In genomic region chr17:4908711-4909496, GRCh38 we compare ENCODE assay signal across 8 cellular contexts. TPM values are rescaled to one million over a fixed set of nuclear protein-coding genes. Genes with fewer than 3 reads are reported as not detected.
DNase-seq lines count a peak whose midpoint lies in the region; ATAC-seq and TF ChIP-seq lines count a peak whose summit lies in the region.

No MANE protein-coding gene starts in this region.

- H3K14ac ChIP-seq in neuronal stem cell (ENCODE audit: low read length) = peak overlapping the region; percentile 57

- no peak for TF ChIP-seq POLR2A in suprapubic skin (IDR thresholded peaks at IDR 0.05)

- H3K9me3 ChIP-seq in neuronal stem cell (replicated peaks in 1 of 2; ENCODE audit: control insufficient read depth in 2 of 2, insufficient read depth in 1 of 2, low read depth in 1 of 2, low read length in 2 of 2) = no peaks in the 10 kb centered on the region
- H3K9me3 ChIP-seq in suprapubic skin = no peaks in the 10 kb centered on the region

- H3K4me2 ChIP-seq in neuronal stem cell (ENCODE audit: insufficient read depth, low read length, poor library complexity, severe bottlenecking) = no peak overlapping the region

- no peaks in the 10 kb centered on the region for H3K36me3 ChIP-seq in GM06990 (ENCODE audit: control insufficient read depth, insufficient read depth, low read length)
- no peaks in the 10 kb centered on the region for H3K36me3 ChIP-seq in neuronal stem cell (replicated peaks in 1 of 2; ENCODE audit: control insufficient read depth in 2 of 2, insufficient read depth in 2 of 2, low read length in 2 of 2)
- H3K36me3 ChIP-seq in suprapubic skin = no peaks in the 10 kb centered on the region

- TF ChIP-seq EP300 in suprapubic skin (IDR thresholded peaks at IDR 0.05) = no peak

- H2BK12ac ChIP-seq in neuronal stem cell (ENCODE audit: low read length) = no peak overlapping the region

- H2AFZ ChIP-seq in neuronal stem cell (ENCODE audit: low read length) = peak overlapping the region; percentile 95

- peak; percentile 83 for ATAC-seq in foreskin keratinocyte
- ATAC-seq in HG03442 (IDR thresholded peaks at IDR 0.05; ENCODE audit: unreplicated experiment) = no peak

- no peak overlapping the region for H4K8ac ChIP-seq in neuronal stem cell (ENCODE audit: low read depth, low read length)

- peak overlapping the region; percentile 79 for H3K9ac ChIP-seq in neuronal stem cell (ENCODE audit: low read depth, low read length, poor library complexity)

- H3K27me3 ChIP-seq in GM06990 (replicated peaks; ENCODE audit: control insufficient read depth, insufficient read depth, low read length) = no peaks in the 10 kb centered on the region
- H3K27me3 ChIP-seq in foreskin keratinocyte = no peaks in the 10 kb centered on the region
- peaks cover 0 to 2% (median 0%) of the 10 kb centered on the region in 3 experiments for H3K27me3 ChIP-seq in neuronal stem cell (ENCODE audit: control insufficient read depth in 3 of 3, insufficient read depth in 3 of 3, low read depth in 1 of 3, low read length in 3 of 3)
- no peaks in the 10 kb centered on the region for H3K27me3 ChIP-seq in suprapubic skin

- WGBS in neuronal stem cell (ENCODE audit: extremely low coverage in 2 of 2, insufficient read length in 2 of 2, insufficient replicate concordance in 1 of 2), 2 donors = no CpG with 5 or more reads among the region's 20 CpGs
- 14% methylated on average over 13 of the region's 20 CpGs for WGBS in suprapubic skin

- TF ChIP-seq CTCF in GM06990 (IDR thresholded peaks at IDR 0.05; ENCODE audit: insufficient read depth, low read length, poor library complexity, severe bottlenecking) (peak; percentile 80), foreskin keratinocyte (conservative IDR thresholded peaks at IDR 0.05) (peak; percentile 96), suprapubic skin (IDR thresholded peaks at IDR 0.05) (peak; percentile 78 to 80)

- H3K79me1 ChIP-seq in neuronal stem cell (ENCODE audit: low read depth, low read length) = no peaks in the 10 kb centered on the region

- H3K4ac ChIP-seq in neuronal stem cell (ENCODE audit: low read length) = no peak overlapping the region

- no peak overlapping the region for H2AK5ac ChIP-seq in neuronal stem cell (ENCODE audit: low read depth, low read length)

- H3K27ac ChIP-seq in foreskin keratinocyte (peak overlapping the region; percentile 72), neuronal stem cell (replicated peaks; ENCODE audit: low read length) (no peak overlapping the region), suprapubic skin (peak overlapping the region; percentile 91)

- no peak overlapping the region for H4K91ac ChIP-seq in neuronal stem cell (ENCODE audit: low read depth, low read length, poor library complexity)

- no peak overlapping the region for H2BK5ac ChIP-seq in neuronal stem cell (ENCODE audit: low read length)

- H2BK15ac ChIP-seq in neuronal stem cell (ENCODE audit: low read length) = no peak overlapping the region

- H3K4me3 ChIP-seq in GM06990 (replicated peaks; ENCODE audit: low read depth, low read length) = no peak overlapping the region
- H3K4me3 ChIP-seq in neuronal stem cell (ENCODE audit: low read length in 2 of 2) = peak overlapping the region; percentile 7 to 20
- H3K4me3 ChIP-seq in suprapubic skin = no peak overlapping the region

- no peak overlapping the region for H2BK120ac ChIP-seq in neuronal stem cell (ENCODE audit: low read depth, low read length)

- H3K23ac ChIP-seq in neuronal stem cell (ENCODE audit: low read depth, low read length, poor library complexity) = no peak overlapping the region

- DNase-seq in GM06990 (ENCODE audit: extremely low read depth, insufficient read length) (peak; percentile 79), LoVo (ENCODE audit: low spot score) (peak; percentile 40), SHP77 treated with DMSO at 0.1 percent for 48 hours (lab: John Stamatoyannopoulos, UW) (peak; percentile 91), foreskin keratinocyte (peak; percentile 92 to 96), neuronal stem cell (ENCODE audit: low spot score) (peak; percentile 71), suprapubic skin (ENCODE audit: low spot score in 2 of 2) (peak; percentile 93)
- peak; percentile 52 for DNase-seq in activated T-helper 9 cell treated with anti-CD3 and anti-CD28 coated beads, Interleukin-2, amount 50 U/mL, for 16 hours (ENCODE audit: low read depth)

- H3K4me1 ChIP-seq in foreskin keratinocyte (no peaks in the 10 kb centered on the region), neuronal stem cell (ENCODE audit: control insufficient read depth in 2 of 2, insufficient read depth in 1 of 2, low read depth in 1 of 2, low read length in 2 of 2) (peaks cover 8 to 9% of the 10 kb centered on the region in 2 donors), suprapubic skin (peaks cover 22% of the 10 kb centered on the region)

- peak overlapping the region; percentile 36 for H3K18ac ChIP-seq in neuronal stem cell (ENCODE audit: low read length)

RNA-seq across cellular contexts. Expression of gene CHRNE, which starts 6.0 kb away (rescaled TPM):
- not detected in 2 replicates for total RNA-seq in foreskin keratinocyte
- polyA plus RNA-seq in foreskin keratinocyte = 0.04 and 0.06 TPM in 2 replicates
- polyA plus RNA-seq in neuronal stem cell (2013, experiment 1 of 2) = 0.17 TPM
- 0.12 TPM for polyA plus RNA-seq in neuronal stem cell (2013, experiment 2 of 2)
- 1 to 10 TPM; 1.7 to 6.0 (median 2.4) TPM for total RNA-seq in suprapubic skin

RNA-seq across cellular contexts. Expression of gene C17orf107, which starts 9.6 kb away (rescaled TPM):
- 0.78 and 1.7 TPM in 2 replicates for total RNA-seq in foreskin keratinocyte
- 0.38 and 0.91 TPM in 2 replicates for polyA plus RNA-seq in foreskin keratinocyte
- 0.32 TPM for polyA plus RNA-seq in neuronal stem cell (2013, experiment 1 of 2)
- polyA plus RNA-seq in neuronal stem cell (2013, experiment 2 of 2) = 0.28 TPM
- total RNA-seq in suprapubic skin = 1 to 10 TPM; 3.7 to 9.8 (median 7.5) TPM

RNA-seq across cellular contexts. Expression of gene GP1BA, which starts 23.2 kb away (rescaled TPM):
- total RNA-seq in foreskin keratinocyte (not detected in 2 replicates), suprapubic skin (not detected)
- polyA plus RNA-seq in foreskin keratinocyte = not detected in 2 replicates
- polyA plus RNA-seq in neuronal stem cell (2013, experiment 1 of 2) = not detected
- not detected for polyA plus RNA-seq in neuronal stem cell (2013, experiment 2 of 2)

RNA-seq across cellular contexts. Expression of gene SLC25A11, which starts 30.9 kb away (rescaled TPM):
- total RNA-seq in foreskin keratinocyte (52.6 and 60.2 TPM in 2 replicates), suprapubic skin (10 to 100 TPM; 35.7 to 74.3 (median 41.6) TPM)
- polyA plus RNA-seq in foreskin keratinocyte = 76.9 and 83.6 TPM in 2 replicates
- polyA plus RNA-seq in neuronal stem cell (2013, experiment 1 of 2) = 44.7 TPM
- polyA plus RNA-seq in neuronal stem cell (2013, experiment 2 of 2) = 44.0 TPM

RNA-seq across cellular contexts. Expression of gene RNF167, which starts 31.2 kb away (rescaled TPM):
- total RNA-seq in foreskin keratinocyte (118 and 119 TPM in 2 replicates), suprapubic skin (100 to 1,000 TPM in 2 of 4 donors, 10 to 100 TPM in 2; 74.1 to 118 (median 99.4) TPM)
- 162 and 167 TPM in 2 replicates for polyA plus RNA-seq in foreskin keratinocyte
- 110 TPM for polyA plus RNA-seq in neuronal stem cell (2013, experiment 1 of 2)
- 109 TPM for polyA plus RNA-seq in neuronal stem cell (2013, experiment 2 of 2)

Comparison
In these comparisons a context has a peak if more than half of its experiments do, and no peak if none do; other contexts are left out.
1. DNase-seq: peak in every context shown above with its lines; median percentile 94 in foreskin keratinocyte; 93 in suprapubic skin; 91 in SHP77 treated with DMSO at 0.1 percent for 48 hours; 79 in GM06990; 71 in neuronal stem cell; 52 in activated T-helper 9 cell treated with anti-CD3 and anti-CD28 coated beads, Interleukin-2, amount 50 U/mL, for 16 hours; 40 in LoVo.
2. H3K4me3 ChIP-seq: peak in neuronal stem cell (2 of 2); none in GM06990 (single experiment) and suprapubic skin (single experiment).
3. Peak in every context shown above with its lines, with median percentiles within 50 percentile points of each other: CTCF ChIP-seq.